In the genomic region with DNA sequence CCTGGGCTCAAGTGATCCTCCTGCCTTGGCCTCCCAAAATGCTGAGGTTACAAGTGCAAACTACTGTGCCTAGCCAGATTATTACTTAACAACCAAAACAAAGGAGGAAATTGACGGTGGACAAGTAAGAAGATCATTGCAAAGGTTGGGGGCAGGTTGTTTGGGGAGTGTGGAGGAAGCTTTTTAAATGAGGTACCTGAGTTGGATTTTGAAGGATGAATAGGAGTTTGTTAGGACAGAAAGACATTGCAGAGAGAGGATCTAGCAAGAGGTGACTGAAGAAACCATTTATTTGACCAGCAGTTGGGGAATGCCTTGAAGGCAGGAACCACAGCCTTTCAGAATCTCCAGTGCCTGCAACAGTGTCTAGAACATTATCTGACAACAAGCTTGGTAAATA, we compare ENCODE assay signal across 24 cellular contexts.
"Had no signal": no experiment of that assay in that cellular context is flagged by ENCODE, and none has a peak within 500 bp of the region (broad histone marks: within the 10 kb centered on the region; RNA-seq: fewer than 3 reads in every experiment).

No MANE protein-coding gene starts in this region.

- H3K36me3 ChIP-seq: gastroesophageal sphincter, right lobe of liver, upper lobe of right lung had no signal

- DNase-seq: activated B cell treated with CpG ODN at 0.5 μM for 24 hours; activated CD4-positive, alpha-beta T cell treated with anti-CD3 and anti-CD28 coated beads for 36 hours; activated CD4-positive, alpha-beta T cell treated with anti-CD3 and anti-CD28 coated beads, Interleukin-2, amount 50 U/mL, for 4 hours; activated CD8-positive, alpha-beta memory T cell treated with anti-CD3 and anti-CD28 coated beads for 24 hours; activated CD8-positive, alpha-beta memory T cell treated with anti-CD3 and anti-CD28 coated beads, Interleukin-2, amount 50 U/mL, for 4 hours; activated naive CD4-positive, alpha-beta T cell; activated naive CD8-positive, alpha-beta T cell treated with anti-CD3 and anti-CD28 coated beads for 36 hours; activated T-cell treated with anti-CD3 and anti-CD28 coated beads, Interleukin-2, amount 50 U/mL, for 24 hours; central memory CD4-positive, alpha-beta T cell; effector memory CD4-positive, alpha-beta T cell; head of caudate nucleus; hypothalamus; left ventricle myocardium superior; occipital lobe; right lobe of liver; stimulated activated CD4-positive, alpha-beta T cell treated with anti-CD3 and anti-CD28 coated beads, Interleukin-1b, Interleukin-23, amount 100 ng/mL, for 48 hours; T-cell; upper lobe of right lung had no signal

- ATAC-seq: activated CD4-positive, alpha-beta T cell treated with anti-CD3 and anti-CD28 coated beads for 36 hours; esophagus mucosa; gastroesophageal sphincter; left ventricle myocardium superior; right lobe of liver; T-cell; upper lobe of right lung had no signal

- H3K27me3 Mint-ChIP-seq: activated B cell treated with CpG ODN at 0.5 μM for 24 hours; activated CD4-positive, alpha-beta T cell treated with anti-CD3 and anti-CD28 coated beads for 36 hours; activated naive CD8-positive, alpha-beta T cell treated with anti-CD3 and anti-CD28 coated beads for 36 hours; activated T-cell treated with anti-CD3 and anti-CD28 coated beads, Interleukin-2, amount 50 U/mL, for 24 hours; T-cell had no signal

- H3K4me3 ChIP-seq: gastroesophageal sphincter, right lobe of liver, skin epidermis, upper lobe of right lung had no signal

- H3K4me1 ChIP-seq: right lobe of liver had no signal

- H3K27ac Mint-ChIP-seq: activated B cell treated with CpG ODN at 0.5 μM for 24 hours; activated CD4-positive, alpha-beta T cell treated with anti-CD3 and anti-CD28 coated beads for 36 hours; activated naive CD8-positive, alpha-beta T cell treated with anti-CD3 and anti-CD28 coated beads for 36 hours; activated T-cell treated with anti-CD3 and anti-CD28 coated beads, Interleukin-2, amount 50 U/mL, for 24 hours; activated T-helper 2 cell treated with anti-CD3 and anti-CD28 coated beads, Interferon-gamma antibody, Interleukin-2, Interleukin-4, amounts not matched to agents 10 μg/mL and 5 μg/mL and 100 μg/mL, durations not matched to agents 14 hours and 24 hours and 36 hours; T-cell had no signal

- H3K9me3 ChIP-seq: gastroesophageal sphincter, right lobe of liver, upper lobe of right lung had no signal

- H3K4me3 Mint-ChIP-seq: activated B cell treated with CpG ODN at 0.5 μM for 24 hours; activated CD4-positive, alpha-beta T cell treated with anti-CD3 and anti-CD28 coated beads for 36 hours; activated naive CD8-positive, alpha-beta T cell treated with anti-CD3 and anti-CD28 coated beads for 36 hours; activated T-cell treated with anti-CD3 and anti-CD28 coated beads, Interleukin-2, amount 50 U/mL, for 24 hours; T-cell had no signal

- H3K9me3 Mint-ChIP-seq: activated B cell treated with CpG ODN at 0.5 μM for 24 hours; activated T-helper 2 cell treated with anti-CD3 and anti-CD28 coated beads, Interferon-gamma antibody, Interleukin-2, Interleukin-4, amounts not matched to agents 10 μg/mL and 5 μg/mL and 100 μg/mL, durations not matched to agents 14 hours and 24 hours and 36 hours; T-cell had no signal

- H3K27me3 ChIP-seq: gastroesophageal sphincter, right lobe of liver, upper lobe of right lung had no signal

- H3K27ac ChIP-seq: right lobe of liver, skin epidermis, upper lobe of right lung had no signal

- FAIRE-seq: astrocyte, endothelial cell of umbilical vein had no signal
